ENCODE assay signal across 2 cellular contexts in genomic region chr15:65914981-65915925, GRCh38.
TF ChIP-seq lines count a peak whose summit lies in the region.

No MANE protein-coding gene starts in this region.

TF ChIP-seq in HEK293, 187 proteins besides CTCF, POLR2A, EP300 and RAD21:
- peak; percentile 92 for TF ChIP-seq SCRT2 (tag by site-specific recombination; IDR thresholded peaks at IDR 0.05)
- peak; percentile 85 for TF ChIP-seq GLIS1 (tag by site-specific recombination; IDR thresholded peaks at IDR 0.05)
- no peak for TF ChIP-seq ZNF280D (tag by site-specific recombination; IDR thresholded peaks at IDR 0.05)
- no peak for TF ChIP-seq WT1 (tag by site-specific recombination; IDR thresholded peaks at IDR 0.05)
- TF ChIP-seq HOXA7 (CRISPR knock-in tag; IDR thresholded peaks at IDR 0.05; ENCODE audit: borderline replicate concordance): no peak
- TF ChIP-seq ZNF473 (tag by site-specific recombination; IDR thresholded peaks at IDR 0.05): no peak
- peak; percentile 86 for TF ChIP-seq ZFHX2 (tag by site-specific recombination; conservative IDR thresholded peaks at IDR 0.05)
- no peak for TF ChIP-seq ZNF155 (tag by site-specific recombination; IDR thresholded peaks at IDR 0.05)
- TF ChIP-seq ZNF404 (tag by site-specific recombination; IDR thresholded peaks at IDR 0.05): no peak
- peak; percentile 87 for TF ChIP-seq EGR2 (tag by site-specific recombination; IDR thresholded peaks at IDR 0.05; ENCODE audit: low read depth)
- TF ChIP-seq SCRT1 (tag by site-specific recombination; IDR thresholded peaks at IDR 0.05; ENCODE audit: borderline replicate concordance): peak; percentile 88

TF ChIP-seq in SK-N-SH, 30 proteins besides CTCF, POLR2A, EP300 and RAD21:
- TF ChIP-seq RXRA (IDR thresholded peaks at IDR 0.05; ENCODE audit: borderline replicate concordance, low read depth): no peak
- no peak for TF ChIP-seq NFIC (IDR thresholded peaks at IDR 0.05; ENCODE audit: borderline replicate concordance)
- no peak for TF ChIP-seq YY1 (IDR thresholded peaks at IDR 0.05; ENCODE audit: low read depth)
- no peak for TF ChIP-seq JUND (IDR thresholded peaks at IDR 0.05)
- TF ChIP-seq SIN3A (IDR thresholded peaks at IDR 0.05; ENCODE audit: borderline replicate concordance, low read depth, low read length): no peak
- TF ChIP-seq TEAD4 (IDR thresholded peaks at IDR 0.05; ENCODE audit: borderline replicate concordance, insufficient read depth): no peak
- TF ChIP-seq GATA2 (CRISPR knock-in tag; IDR thresholded peaks at IDR 0.05): no peak
- TF ChIP-seq, protein P1, sequence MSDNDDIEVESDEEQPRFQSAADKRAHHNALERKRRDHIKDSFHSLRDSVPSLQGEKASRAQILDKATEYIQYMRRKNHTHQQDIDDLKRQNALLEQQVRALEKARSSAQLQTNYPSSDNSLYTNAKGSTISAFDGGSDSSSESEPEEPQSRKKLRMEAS (IDR thresholded peaks at IDR 0.05; ENCODE audit: low read depth): no peak
- no peak for TF ChIP-seq NRF1 (IDR thresholded peaks at IDR 0.05; ENCODE audit: low read depth, low read length)
- no peak for TF ChIP-seq FOSL2 (IDR thresholded peaks at IDR 0.05; ENCODE audit: borderline replicate concordance, low read depth)
- TF ChIP-seq, protein P2, sequence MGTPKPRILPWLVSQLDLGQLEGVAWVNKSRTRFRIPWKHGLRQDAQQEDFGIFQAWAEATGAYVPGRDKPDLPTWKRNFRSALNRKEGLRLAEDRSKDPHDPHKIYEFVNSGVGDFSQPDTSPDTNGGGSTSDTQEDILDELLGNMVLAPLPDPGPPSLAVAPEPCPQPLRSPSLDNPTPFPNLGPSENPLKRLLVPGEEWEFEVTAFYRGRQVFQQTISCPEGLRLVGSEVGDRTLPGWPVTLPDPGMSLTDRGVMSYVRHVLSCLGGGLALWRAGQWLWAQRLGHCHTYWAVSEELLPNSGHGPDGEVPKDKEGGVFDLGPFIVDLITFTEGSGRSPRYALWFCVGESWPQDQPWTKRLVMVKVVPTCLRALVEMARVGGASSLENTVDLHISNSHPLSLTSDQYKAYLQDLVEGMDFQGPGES (IDR thresholded peaks at IDR 0.05; ENCODE audit: low read depth, low read length): no peak
- no peak for TF ChIP-seq FOXJ3 (CRISPR knock-in tag; IDR thresholded peaks at IDR 0.05)
- no peak for TF ChIP-seq EZH2phosphoT487 (IDR thresholded peaks at IDR 0.05; ENCODE audit: borderline replicate concordance, low read depth)
- no peak for TF ChIP-seq ZBTB33 (IDR thresholded peaks at IDR 0.05; ENCODE audit: borderline replicate concordance, low read depth)
- TF ChIP-seq TCF12 (IDR thresholded peaks at IDR 0.05): no peak
- no peak for TF ChIP-seq SMC3 (IDR thresholded peaks at IDR 0.05; ENCODE audit: low read depth, low read length)
